ENCODE assay signal across 13 cellular contexts in genomic region chr7:110891197-110891596, GRCh38.
DNase-seq lines count a peak whose midpoint lies in the region; ATAC-seq and TF ChIP-seq lines count a peak whose summit lies in the region.
"Had no signal": no experiment of that assay in that cellular context is flagged by ENCODE, and none has a peak within 500 bp of the region (broad histone marks: within the 10 kb centered on the region; RNA-seq: fewer than 3 reads in every experiment).

No MANE protein-coding gene starts in this region.

- no peaks in the 10 kb centered on the region for H3K79me2 ChIP-seq in KMS-11 (ENCODE audit: insufficient read depth, low read depth)

- H3K36me3 ChIP-seq in KMS-11 (ENCODE audit: insufficient read depth) = no peaks in the 10 kb centered on the region
- H3K36me3 ChIP-seq: BLaER1 treated with 17β-estradiol and CSF1 and Interleukin-3, amounts not matched to agents 10 nM and 100 nM had no signal

- no peak overlapping the region for H2AFZ ChIP-seq in KMS-11 (ENCODE audit: low read depth)
- H2AFZ ChIP-seq: GM23248 had no signal

- POLR2A ChIA-PET in HEK293T (lab: Yijun Ruan, JAX) = no interaction called here

- peaks cover 4% of the 10 kb centered on the region for H3K36me3 Mint-ChIP-seq in activated naive CD4-positive, alpha-beta T cell treated with anti-CD3 and anti-CD28 coated beads, Interleukin-2, amount 50 U/mL, for 24 hours
- H3K36me3 Mint-ChIP-seq in activated naive CD4-positive, alpha-beta T cell treated with anti-CD3 and anti-CD28 coated beads for 36 hours (ENCODE audit: low read depth) = peaks cover 2% of the 10 kb centered on the region
- H3K36me3 Mint-ChIP-seq in activated naive CD8-positive, alpha-beta T cell treated with anti-CD3 and anti-CD28 coated beads, Interleukin-2, amount 50 U/mL, for 24 hours (ENCODE audit: low read depth) = peaks cover 18% of the 10 kb centered on the region

- peak overlapping the region; percentile 92 for H3K27ac Mint-ChIP-seq in activated naive CD4-positive, alpha-beta T cell treated with anti-CD3 and anti-CD28 coated beads, Interleukin-2, amount 50 U/mL, for 24 hours
- H3K27ac Mint-ChIP-seq in activated naive CD4-positive, alpha-beta T cell treated with anti-CD3 and anti-CD28 coated beads for 36 hours = no peak overlapping the region
- peak overlapping the region; percentile 71 for H3K27ac Mint-ChIP-seq in activated naive CD8-positive, alpha-beta T cell treated with anti-CD3 and anti-CD28 coated beads, Interleukin-2, amount 50 U/mL, for 24 hours
- H3K27ac Mint-ChIP-seq: CD4-positive, CD25-positive, alpha-beta regulatory T cell had no signal

- DNase-seq in activated naive CD4-positive, alpha-beta T cell treated with anti-CD3 and anti-CD28 coated beads for 36 hours = no peak
- no peak for DNase-seq in activated naive CD8-positive, alpha-beta T cell treated with anti-CD3 and anti-CD28 coated beads, Interleukin-2, amount 50 U/mL, for 24 hours
- DNase-seq in stimulated activated naive CD8-positive, alpha-beta T cell treated with anti-CD3 and anti-CD28 coated beads, Interleukin-15, Interleukin-2, amounts not matched to agents 100 U/mL and 50 U/mL, for 24 hours = no peak
- no peak for DNase-seq in superior temporal gyrus (ENCODE audit: extremely low spot score)
- DNase-seq in HEK293T (ENCODE audit: extremely low spot score) = no peak
- no peak for DNase-seq in NCI-H446 treated with DMSO at 0.1 percent for 48 hours (lab: John Stamatoyannopoulos, UW)
- DNase-seq: ACHN; CD4-positive, CD25-positive, alpha-beta regulatory T cell; DMS53; GM23248 had no signal

- CTCF ChIA-PET in activated naive CD4-positive, alpha-beta T cell treated with anti-CD3 and anti-CD28 coated beads for 36 hours (lab: Charles Lee) = interaction anchor here (0.6 kb wide), 1 partner anchor 37 kb away, joined by 3 read pairs; no protein-coding TSS in a partner anchor
- CTCF ChIA-PET in HEK293T (lab: Yijun Ruan, JAX) = no interaction called here

- H3K4me1 Mint-ChIP-seq in activated naive CD4-positive, alpha-beta T cell treated with anti-CD3 and anti-CD28 coated beads, Interleukin-2, amount 50 U/mL, for 24 hours = peaks cover 39% of the 10 kb centered on the region
- peaks cover 14% of the 10 kb centered on the region for H3K4me1 Mint-ChIP-seq in activated naive CD4-positive, alpha-beta T cell treated with anti-CD3 and anti-CD28 coated beads for 36 hours (ENCODE audit: low read depth)
- H3K4me1 Mint-ChIP-seq in activated naive CD8-positive, alpha-beta T cell treated with anti-CD3 and anti-CD28 coated beads, Interleukin-2, amount 50 U/mL, for 24 hours = peaks cover 32% of the 10 kb centered on the region
- H3K4me1 Mint-ChIP-seq: CD4-positive, CD25-positive, alpha-beta regulatory T cell had no signal

- H3K4me3 ChIP-seq in KMS-11 (IDR thresholded peaks at IDR 0.05; ENCODE audit: insufficient read depth, low read depth, low read length) = no peak overlapping the region
- H3K4me3 ChIP-seq: BLaER1 treated with 17β-estradiol and CSF1 and Interleukin-3, amounts not matched to agents 10 nM and 100 nM; GM23248 had no signal

- no peaks in the 10 kb centered on the region for H3K27me3 ChIP-seq in KMS-11 (ENCODE audit: insufficient read depth, low read depth)
- H3K27me3 ChIP-seq: BLaER1 treated with 17β-estradiol and CSF1 and Interleukin-3, amounts not matched to agents 10 nM and 100 nM had no signal

- intact Hi-C loops in activated naive CD4-positive, alpha-beta T cell treated with anti-CD3 and anti-CD28 coated beads for 36 hours (cut with micrococcal nuclease) = no loop called here

- peaks cover 7% of the 10 kb centered on the region for H3K9me3 Mint-ChIP-seq in activated naive CD4-positive, alpha-beta T cell treated with anti-CD3 and anti-CD28 coated beads, Interleukin-2, amount 50 U/mL, for 24 hours
- H3K9me3 Mint-ChIP-seq in activated naive CD4-positive, alpha-beta T cell treated with anti-CD3 and anti-CD28 coated beads for 36 hours = peaks cover 10% of the 10 kb centered on the region
- peaks cover 17% of the 10 kb centered on the region for H3K9me3 Mint-ChIP-seq in activated naive CD8-positive, alpha-beta T cell treated with anti-CD3 and anti-CD28 coated beads, Interleukin-2, amount 50 U/mL, for 24 hours

- no peaks in the 10 kb centered on the region for H4K20me1 ChIP-seq in KMS-11 (ENCODE audit: insufficient read depth)
- H4K20me1 ChIP-seq: BLaER1 treated with 17β-estradiol and CSF1 and Interleukin-3, amounts not matched to agents 10 nM and 100 nM had no signal

- H3K27ac ChIP-seq in KMS-11 = no peak overlapping the region
- H3K27ac ChIP-seq: BLaER1 treated with 17β-estradiol and CSF1 and Interleukin-3, amounts not matched to agents 10 nM and 100 nM; GM23248 had no signal

- no peak for TF ChIP-seq CTCF in KMS-11 (conservative IDR thresholded peaks at IDR 0.05; ENCODE audit: low read depth, low read length)

- peak overlapping the region; percentile 46 for H3K4me2 ChIP-seq in KMS-11
- H3K4me2 ChIP-seq: BLaER1 treated with 17β-estradiol and CSF1 and Interleukin-3, amounts not matched to agents 10 nM and 100 nM had no signal

- no peak overlapping the region for H3K9ac ChIP-seq in KMS-11
- H3K9ac ChIP-seq: BLaER1 treated with 17β-estradiol and CSF1 and Interleukin-3, amounts not matched to agents 10 nM and 100 nM; GM23248 had no signal

- peak; percentile 58 for ATAC-seq in activated naive CD8-positive, alpha-beta T cell treated with anti-CD3 and anti-CD28 coated beads, Interleukin-2, amount 50 U/mL, for 24 hours
- peak; percentile 67 for ATAC-seq in stimulated activated naive CD8-positive, alpha-beta T cell treated with anti-CD3 and anti-CD28 coated beads, Interleukin-15, Interleukin-2, amounts not matched to agents 100 U/mL and 50 U/mL, for 24 hours

- H3K27me3 Mint-ChIP-seq in activated naive CD4-positive, alpha-beta T cell treated with anti-CD3 and anti-CD28 coated beads, Interleukin-2, amount 50 U/mL, for 24 hours = no peaks in the 10 kb centered on the region
- no peaks in the 10 kb centered on the region for H3K27me3 Mint-ChIP-seq in activated naive CD4-positive, alpha-beta T cell treated with anti-CD3 and anti-CD28 coated beads for 36 hours (ENCODE audit: low read depth)
- no peaks in the 10 kb centered on the region for H3K27me3 Mint-ChIP-seq in activated naive CD8-positive, alpha-beta T cell treated with anti-CD3 and anti-CD28 coated beads, Interleukin-2, amount 50 U/mL, for 24 hours

- peak overlapping the region; percentile 47 for H3K4me3 Mint-ChIP-seq in activated naive CD4-positive, alpha-beta T cell treated with anti-CD3 and anti-CD28 coated beads, Interleukin-2, amount 50 U/mL, for 24 hours
- no peak overlapping the region for H3K4me3 Mint-ChIP-seq in activated naive CD4-positive, alpha-beta T cell treated with anti-CD3 and anti-CD28 coated beads for 36 hours
- H3K4me3 Mint-ChIP-seq in activated naive CD8-positive, alpha-beta T cell treated with anti-CD3 and anti-CD28 coated beads, Interleukin-2, amount 50 U/mL, for 24 hours = peak overlapping the region; percentile 15
- H3K4me3 Mint-ChIP-seq: CD4-positive, CD25-positive, alpha-beta regulatory T cell had no signal

- H3K4me1 ChIP-seq in KMS-11 (ENCODE audit: low read depth, poor library complexity, severe bottlenecking) = peaks cover 18% of the 10 kb centered on the region
- H3K4me1 ChIP-seq: BLaER1 treated with 17β-estradiol and CSF1 and Interleukin-3, amounts not matched to agents 10 nM and 100 nM had no signal

TF ChIP-seq in HEK293T, 16 proteins besides CTCF, POLR2A, EP300 and RAD21:
- TF ChIP-seq CTBP1 (IDR thresholded peaks at IDR 0.05; ENCODE audit: borderline replicate concordance) (no peak), HDGF (IDR thresholded peaks at IDR 0.05; ENCODE audit: borderline replicate concordance) (no peak), ARNT (IDR thresholded peaks at IDR 0.05) (no peak), L3MBTL2 (conservative IDR thresholded peaks at IDR 0.05) (no peak), ELF4 (IDR thresholded peaks at IDR 0.05) (no peak), ZNF384 (IDR thresholded peaks at IDR 0.05) (no peak), NFRKB (IDR thresholded peaks at IDR 0.05) (no peak), SUZ12 (IDR thresholded peaks at IDR 0.05) (no peak), LEF1 (IDR thresholded peaks at IDR 0.05; ENCODE audit: borderline replicate concordance) (no peak), FOXA1 (IDR thresholded peaks at IDR 0.05) (no peak), SP1 (IDR thresholded peaks at IDR 0.05) (no peak), BHLHE40 (IDR thresholded peaks at IDR 0.05; ENCODE audit: borderline replicate concordance) (no peak), TARDBP (IDR thresholded peaks at IDR 0.05) (no peak), FOXK2 (IDR thresholded peaks at IDR 0.05) (no peak), FOXM1 (IDR thresholded peaks at IDR 0.05; ENCODE audit: borderline replicate concordance) (no peak)
- TF ChIP-seq, protein P1, sequence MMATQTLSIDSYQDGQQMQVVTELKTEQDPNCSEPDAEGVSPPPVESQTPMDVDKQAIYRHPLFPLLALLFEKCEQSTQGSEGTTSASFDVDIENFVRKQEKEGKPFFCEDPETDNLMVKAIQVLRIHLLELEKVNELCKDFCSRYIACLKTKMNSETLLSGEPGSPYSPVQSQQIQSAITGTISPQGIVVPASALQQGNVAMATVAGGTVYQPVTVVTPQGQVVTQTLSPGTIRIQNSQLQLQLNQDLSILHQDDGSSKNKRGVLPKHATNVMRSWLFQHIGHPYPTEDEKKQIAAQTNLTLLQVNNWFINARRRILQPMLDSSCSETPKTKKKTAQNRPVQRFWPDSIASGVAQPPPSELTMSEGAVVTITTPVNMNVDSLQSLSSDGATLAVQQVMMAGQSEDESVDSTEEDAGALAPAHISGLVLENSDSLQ (IDR thresholded peaks at IDR 0.05) = no peak
TF ChIP-seq in HEK293T: peak in this region for 0.
